ENCODE assay signal across 8 cellular contexts in the genomic region with DNA sequence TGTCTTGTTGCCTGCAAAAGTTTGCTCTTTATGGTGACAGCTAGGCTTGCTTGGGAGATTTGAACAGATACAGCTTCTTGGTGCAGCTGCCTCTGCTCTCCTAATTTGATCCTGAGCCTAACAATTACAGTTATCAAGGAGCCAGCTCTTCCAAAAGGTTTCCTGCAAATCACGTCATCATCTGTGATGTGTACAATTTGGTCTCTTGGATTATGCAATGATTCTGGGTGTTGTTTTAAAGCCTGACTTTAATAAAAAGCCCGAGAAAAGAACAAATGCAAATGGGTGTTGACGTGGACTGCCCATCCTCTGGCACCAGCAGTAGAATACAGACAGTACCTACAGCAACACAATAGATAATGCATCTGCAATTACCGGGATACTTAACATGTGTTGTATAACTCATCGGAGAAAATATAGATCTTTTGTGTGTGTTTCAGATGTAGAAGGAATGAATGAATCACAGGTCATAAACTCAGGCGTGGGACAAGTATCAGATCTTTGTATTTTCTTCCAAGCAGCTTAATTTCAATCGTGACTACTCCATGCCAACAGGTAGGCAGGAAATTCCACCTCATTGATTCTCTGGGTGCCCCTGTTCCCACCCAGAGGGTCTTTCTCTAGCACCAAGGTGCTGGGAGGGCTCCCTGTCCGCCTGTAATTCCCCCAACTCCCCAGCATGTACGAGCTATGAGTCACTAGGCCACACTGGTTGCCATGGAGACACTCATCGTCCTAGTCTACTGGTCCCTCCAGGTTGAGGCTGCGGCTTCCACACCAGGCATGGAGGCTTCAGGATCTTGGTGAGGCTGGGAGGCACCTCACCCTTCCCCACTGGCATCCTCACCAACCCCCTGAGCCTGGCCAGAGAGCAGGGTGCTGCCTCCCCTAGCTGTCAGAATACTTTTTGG.
A peak's percentile ranks its signal among the peaks of the same experiment; 100 is the strongest.
DNase-seq lines count a peak whose midpoint lies in the region; ATAC-seq and TF ChIP-seq lines count a peak whose summit lies in the region.

No MANE protein-coding gene starts in this region.

- RAD21 ChIA-PET in HCT116 (lab: Charles Lee; ENCODE audit: low non-redundant PET in 1 of 2, low total read pairs in 2 of 2, uncharacterized antibody in 2 of 2, unreplicated experiment in 2 of 2) = no interaction called here

- ATAC-seq in HCT116 (peak; percentile 47), mucosa of descending colon (peak; percentile 54), HG03571 (IDR thresholded peaks at IDR 0.05; ENCODE audit: unreplicated experiment) (no peak)

- no peaks in the 10 kb centered on the region for H3K4me1 ChIP-seq in BE2C
- no peaks in the 10 kb centered on the region for H3K4me1 ChIP-seq in HCT116 (ENCODE audit: control insufficient read depth in 1 of 2, insufficient read depth in 2 of 2, low read length in 2 of 2)
- no peaks in the 10 kb centered on the region for H3K4me1 ChIP-seq in mucosa of descending colon (ENCODE audit: low read depth)

- H3K4me2 ChIP-seq in HCT116 (ENCODE audit: low read length) = no peak overlapping the region

- BruUV-seq in HCT116 (replicated peaks; lab: Mats Ljungman, UMichigan) = no TSS peak

- in situ Hi-C loops in KBM-7 (cut with MboI; ENCODE audit: low pct_unique_long_range_greater_than_20kb, low sequenced_read_pairs) = no loop called here

- no peaks in the 10 kb centered on the region for H3K36me3 Mint-ChIP-seq in brain

- H3K9ac ChIP-seq in HCT116 (ENCODE audit: low read length) = no peak overlapping the region

- TF ChIP-seq CTCF in BE2C (IDR thresholded peaks at IDR 0.05; ENCODE audit: low read depth, low read length) (no peak), HCT116 (IDR thresholded peaks at IDR 0.05 in 2 of 3, conservative IDR thresholded peaks at IDR 0.05 in 1 of 3; ENCODE audit: borderline replicate concordance in 1 of 3, insufficient read depth in 1 of 3, low read depth in 2 of 3, low read length in 2 of 3) (no peak), brain (conservative IDR thresholded peaks at IDR 0.05) (no peak), mucosa of descending colon (IDR thresholded peaks at IDR 0.05) (no peak)

- no peaks in the 10 kb centered on the region for H4K20me1 ChIP-seq in HCT116 (ENCODE audit: insufficient read depth)

- peak; percentile 49 for DNase-seq in BE2C
- no peak for DNase-seq in HCT116 (ENCODE audit: low read depth, low spot score)
- peak in 1 of 3 donors; percentile 14 for DNase-seq in mucosa of descending colon
- DNase-seq in activated effector memory CD4-positive, alpha-beta T cell treated with Interleukin-2 at 50 U/mL for 16 hours = no peak
- no peak for DNase-seq in KBM-7
- no peak for DNase-seq in mesenteric fat pad (ENCODE audit: low spot score)

- H3K27me3 ChIP-seq in BE2C (no peaks in the 10 kb centered on the region), HCT116 (ENCODE audit: insufficient read depth, low read length) (peaks cover 20% of the 10 kb centered on the region)

- H3K9me3 Mint-ChIP-seq in brain = peaks cover 0 to 2% (median 0%) of the 10 kb centered on the region in 5 experiments

- peak overlapping the region in 4 of 5 experiments; percentile 9 to 80 (median 60) for H3K27ac Mint-ChIP-seq in brain

- intact Hi-C loops in HCT116 (cut with micrococcal nuclease) (no loop called here), mucosa of descending colon (cut with DNase I, micrococcal nuclease) (no loop called here)

- H3K79me2 ChIP-seq in HCT116 (ENCODE audit: insufficient read depth, low read length) = no peaks in the 10 kb centered on the region

- no peaks in the 10 kb centered on the region for H3K9me2 ChIP-seq in HCT116 (ENCODE audit: insufficient read depth)

- POLR2A ChIA-PET in HCT116 (lab: Charles Lee) = no interaction called here

- H3K4me3 ChIP-seq in BE2C (ENCODE audit: low read depth, low read length) (no peak overlapping the region), HCT116 (replicated peaks in 1 of 2; ENCODE audit: low read depth in 1 of 2, low read length in 2 of 2) (no peak overlapping the region), mucosa of descending colon (no peak overlapping the region)

- CTCF ChIA-PET in HCT116 (lab: Charles Lee) = no interaction called here

- TF ChIP-seq RAD21 in HCT116 (IDR thresholded peaks at IDR 0.05; ENCODE audit: low read depth) = no peak

- H3K36me3 ChIP-seq in BE2C = no peaks in the 10 kb centered on the region
- H3K36me3 ChIP-seq in HCT116 (ENCODE audit: control insufficient read depth in 1 of 2, insufficient read depth in 2 of 2, low read length in 2 of 2) = no peaks in the 10 kb centered on the region
- H3K36me3 ChIP-seq in mucosa of descending colon (ENCODE audit: low read depth) = no peaks in the 10 kb centered on the region

- H3K4me1 Mint-ChIP-seq in brain = peaks cover 49% of the 10 kb centered on the region

- no peak overlapping the region for H3K27ac ChIP-seq in HCT116 (ENCODE audit: low read depth, low read length)

- TF ChIP-seq POLR2A in HCT116 (IDR thresholded peaks at IDR 0.05; ENCODE audit: borderline replicate concordance, extremely low read depth, insufficient read depth, insufficient read length) = no peak

- H3K9me3 ChIP-seq in BE2C (no peaks in the 10 kb centered on the region), HCT116 (ENCODE audit: control insufficient read depth in 1 of 2, insufficient read depth in 1 of 2, low read depth in 1 of 2, low read length in 2 of 2) (no peaks in the 10 kb centered on the region), mucosa of descending colon (no peaks in the 10 kb centered on the region)

- no peak overlapping the region for H3K4me3 Mint-ChIP-seq in brain

- H2AFZ ChIP-seq in HCT116 (ENCODE audit: low read depth, low read length, poor library complexity, severe bottlenecking) = no peak overlapping the region

- H3K27me3 Mint-ChIP-seq in brain = peaks cover 4% of the 10 kb centered on the region

TF ChIP-seq in HCT116, 20 proteins besides CTCF, POLR2A, EP300 and RAD21:
- TF ChIP-seq, protein P1, sequence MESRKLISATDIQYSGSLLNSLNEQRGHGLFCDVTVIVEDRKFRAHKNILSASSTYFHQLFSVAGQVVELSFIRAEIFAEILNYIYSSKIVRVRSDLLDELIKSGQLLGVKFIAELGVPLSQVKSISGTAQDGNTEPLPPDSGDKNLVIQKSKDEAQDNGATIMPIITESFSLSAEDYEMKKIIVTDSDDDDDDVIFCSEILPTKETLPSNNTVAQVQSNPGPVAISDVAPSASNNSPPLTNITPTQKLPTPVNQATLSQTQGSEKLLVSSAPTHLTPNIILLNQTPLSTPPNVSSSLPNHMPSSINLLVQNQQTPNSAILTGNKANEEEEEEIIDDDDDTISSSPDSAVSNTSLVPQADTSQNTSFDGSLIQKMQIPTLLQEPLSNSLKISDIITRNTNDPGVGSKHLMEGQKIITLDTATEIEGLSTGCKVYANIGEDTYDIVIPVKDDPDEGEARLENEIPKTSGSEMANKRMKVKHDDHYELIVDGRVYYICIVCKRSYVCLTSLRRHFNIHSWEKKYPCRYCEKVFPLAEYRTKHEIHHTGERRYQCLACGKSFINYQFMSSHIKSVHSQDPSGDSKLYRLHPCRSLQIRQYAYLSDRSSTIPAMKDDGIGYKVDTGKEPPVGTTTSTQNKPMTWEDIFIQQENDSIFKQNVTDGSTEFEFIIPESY (IDR thresholded peaks at IDR 0.05; ENCODE audit: extremely low read depth, insufficient replicate concordance, low read length) = no peak
- TF ChIP-seq JUND (IDR thresholded peaks at IDR 0.05) = no peak
- no peak for TF ChIP-seq ZNF274 (IDR thresholded peaks at IDR 0.05; ENCODE audit: low read depth, low read length)
- TF ChIP-seq, protein P2, sequence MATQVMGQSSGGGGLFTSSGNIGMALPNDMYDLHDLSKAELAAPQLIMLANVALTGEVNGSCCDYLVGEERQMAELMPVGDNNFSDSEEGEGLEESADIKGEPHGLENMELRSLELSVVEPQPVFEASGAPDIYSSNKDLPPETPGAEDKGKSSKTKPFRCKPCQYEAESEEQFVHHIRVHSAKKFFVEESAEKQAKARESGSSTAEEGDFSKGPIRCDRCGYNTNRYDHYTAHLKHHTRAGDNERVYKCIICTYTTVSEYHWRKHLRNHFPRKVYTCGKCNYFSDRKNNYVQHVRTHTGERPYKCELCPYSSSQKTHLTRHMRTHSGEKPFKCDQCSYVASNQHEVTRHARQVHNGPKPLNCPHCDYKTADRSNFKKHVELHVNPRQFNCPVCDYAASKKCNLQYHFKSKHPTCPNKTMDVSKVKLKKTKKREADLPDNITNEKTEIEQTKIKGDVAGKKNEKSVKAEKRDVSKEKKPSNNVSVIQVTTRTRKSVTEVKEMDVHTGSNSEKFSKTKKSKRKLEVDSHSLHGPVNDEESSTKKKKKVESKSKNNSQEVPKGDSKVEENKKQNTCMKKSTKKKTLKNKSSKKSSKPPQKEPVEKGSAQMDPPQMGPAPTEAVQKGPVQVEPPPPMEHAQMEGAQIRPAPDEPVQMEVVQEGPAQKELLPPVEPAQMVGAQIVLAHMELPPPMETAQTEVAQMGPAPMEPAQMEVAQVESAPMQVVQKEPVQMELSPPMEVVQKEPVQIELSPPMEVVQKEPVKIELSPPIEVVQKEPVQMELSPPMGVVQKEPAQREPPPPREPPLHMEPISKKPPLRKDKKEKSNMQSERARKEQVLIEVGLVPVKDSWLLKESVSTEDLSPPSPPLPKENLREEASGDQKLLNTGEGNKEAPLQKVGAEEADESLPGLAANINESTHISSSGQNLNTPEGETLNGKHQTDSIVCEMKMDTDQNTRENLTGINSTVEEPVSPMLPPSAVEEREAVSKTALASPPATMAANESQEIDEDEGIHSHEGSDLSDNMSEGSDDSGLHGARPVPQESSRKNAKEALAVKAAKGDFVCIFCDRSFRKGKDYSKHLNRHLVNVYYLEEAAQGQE (IDR thresholded peaks at IDR 0.05; ENCODE audit: low read depth) = no peak
- TF ChIP-seq SIN3A (IDR thresholded peaks at IDR 0.05; ENCODE audit: low read depth) = no peak
TF ChIP-seq in HCT116: peak in this region for 0.
